In the genomic region with DNA sequence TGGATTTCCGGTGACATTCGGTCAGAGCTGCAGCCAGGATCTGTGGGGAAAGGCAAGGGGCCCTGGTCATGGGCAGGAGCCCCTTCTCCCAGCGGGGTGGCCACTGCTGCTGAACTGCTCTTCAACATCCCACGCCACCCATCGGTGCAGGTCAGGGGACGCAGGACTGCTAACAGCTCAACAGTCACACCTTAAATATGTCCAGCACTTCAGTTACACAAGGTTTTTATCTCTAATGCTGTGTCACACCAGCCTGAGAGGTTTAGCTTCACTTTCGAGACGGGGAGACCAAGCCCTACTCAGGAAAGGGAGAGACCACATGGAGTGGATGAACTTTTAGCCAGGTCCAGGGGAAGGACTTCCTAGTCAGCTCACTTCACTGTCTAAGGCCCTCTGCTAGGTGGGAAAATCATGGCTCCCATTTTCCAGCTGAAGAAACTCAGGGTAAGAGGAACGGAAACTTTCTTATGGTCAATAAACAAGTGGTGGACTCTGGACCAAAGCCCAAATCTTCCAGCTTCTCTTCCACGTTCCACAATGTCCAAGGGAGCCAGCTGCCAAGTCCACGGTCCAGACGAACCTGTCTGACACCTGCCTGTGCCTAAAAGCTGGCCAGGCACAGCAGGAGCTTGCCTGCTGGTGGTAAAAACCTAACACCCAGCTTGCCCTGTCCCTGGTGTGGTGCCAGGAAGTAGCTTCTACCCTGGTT, we compare ENCODE assay signal across 30 cellular contexts. TPM values are rescaled to one million over a fixed set of nuclear protein-coding genes. Genes with fewer than 3 reads are reported as not detected.
DNase-seq lines count a peak whose midpoint lies in the region; ATAC-seq, FAIRE-seq and TF ChIP-seq lines count a peak whose summit lies in the region.
"Had no signal": no experiment of that assay in that cellular context is flagged by ENCODE, and none has a peak within 500 bp of the region (broad histone marks: within the 10 kb centered on the region; RNA-seq: fewer than 3 reads in every experiment).

No MANE protein-coding gene starts in this region.

- no peak for TF ChIP-seq CTCF in heart left ventricle (IDR thresholded peaks at IDR 0.05)

- H3K4me3 ChIP-seq in heart left ventricle = no peak overlapping the region
- H3K4me3 ChIP-seq: PC-9, psoas muscle, vagina had no signal

- peaks cover 4 to 94% (median 69%) of the 10 kb centered on the region in 9 donors for H3K36me3 ChIP-seq in heart left ventricle

- H3K27ac Mint-ChIP-seq in activated naive CD4-positive, alpha-beta T cell treated with anti-CD3 and anti-CD28 coated beads, Interleukin-2, amount 50 U/mL, for 72 hours = peak overlapping the region; percentile 25 to 74
- no peak overlapping the region for H3K27ac Mint-ChIP-seq in activated naive CD4-positive, alpha-beta T cell treated with anti-CD3 and anti-CD28 coated beads, Interleukin-2, amount 10 ng/mL, durations not matched to agents 7 days and 5 days
- peak overlapping the region; percentile 61 for H3K27ac Mint-ChIP-seq in stimulated activated effector memory CD8-positive, alpha-beta T cell treated with anti-CD3 and anti-CD28 coated beads, Interleukin-12 subunit alpha, Interleukin-12 subunit beta, amount 100 ng/mL, for 72 hours
- H3K27ac Mint-ChIP-seq: activated T-cell treated with anti-CD3 and anti-CD28 coated beads, Interleukin-2, amount 50 U/mL, for 72 hours; WTC11 had no signal

- no peak for DNase-seq in activated naive CD4-positive, alpha-beta T cell treated with anti-CD3 and anti-CD28 coated beads, Interleukin-2, amount 50 U/mL, for 72 hours (ENCODE audit: low spot score in 2 of 2)
- DNase-seq in activated naive CD4-positive, alpha-beta T cell treated with anti-CD3 and anti-CD28 coated beads, Interleukin-2, amount 10 ng/mL, durations not matched to agents 7 days and 5 days = no peak
- DNase-seq in NCI-H2196 treated with DMSO at 0.1 percent for 48 hours (lab: John Stamatoyannopoulos, UW; ENCODE audit: unreplicated experiment) (peak; percentile 11), heart left ventricle (peak in 3 of 5 donors; percentile 27 to 73 (median 68)), NCI-H1092 (lab: John Stamatoyannopoulos, UW) (no peak), GM12892 (ENCODE audit: insufficient read length) (no peak)
- no peak for DNase-seq in stimulated activated effector memory CD8-positive, alpha-beta T cell treated with anti-CD3 and anti-CD28 coated beads, Interleukin-12 subunit alpha, Interleukin-12 subunit beta, amount 100 ng/mL, for 72 hours (ENCODE audit: low spot score in 2 of 2)
- DNase-seq: activated CD4-positive, alpha-beta T cell treated with anti-CD3 and anti-CD28 coated beads, Interleukin-2, amount 50 U/mL, for 1 hour; activated naive CD4-positive, alpha-beta T cell treated with Interleukin-2 at 50 U/mL for 16 hours; activated T-cell treated with anti-CD3 and anti-CD28 coated beads, Interleukin-2, amount 50 U/mL, for 72 hours; AML-193; amniotic stem cell; cortex of kidney; foreskin keratinocyte; H9; left colon; mesendoderm; NCI-H1694 treated with DMSO at 0.1 percent for 48 hours; NCI-H524; PC-9; psoas muscle; SIG-M5; stimulated activated naive CD8-positive, alpha-beta T cell treated with anti-CD3 and anti-CD28 coated beads, Interleukin-15, Interleukin-2, amounts not matched to agents 100 U/mL and 50 U/mL, for 24 hours; T-helper 9 cell had no signal

- H3K4me1 ChIP-seq in heart left ventricle = peaks cover 0 to 21% (median 7%) of the 10 kb centered on the region in 12 donors
- H3K4me1 ChIP-seq: foreskin keratinocyte, psoas muscle had no signal

- H3K4me1 Mint-ChIP-seq in activated naive CD4-positive, alpha-beta T cell treated with anti-CD3 and anti-CD28 coated beads, Interleukin-2, amount 10 ng/mL, durations not matched to agents 7 days and 5 days = no peaks in the 10 kb centered on the region
- peaks cover 6% of the 10 kb centered on the region for H3K4me1 Mint-ChIP-seq in stimulated activated effector memory CD8-positive, alpha-beta T cell treated with anti-CD3 and anti-CD28 coated beads, Interleukin-12 subunit alpha, Interleukin-12 subunit beta, amount 100 ng/mL, for 72 hours

- H3K36me3 Mint-ChIP-seq in activated naive CD4-positive, alpha-beta T cell treated with anti-CD3 and anti-CD28 coated beads, Interleukin-2, amount 50 U/mL, for 72 hours = peaks cover 7 to 22% of the 10 kb centered on the region in 2 donors
- peaks cover 40% of the 10 kb centered on the region for H3K36me3 Mint-ChIP-seq in activated naive CD4-positive, alpha-beta T cell treated with anti-CD3 and anti-CD28 coated beads, Interleukin-2, amount 10 ng/mL, durations not matched to agents 7 days and 5 days
- H3K36me3 Mint-ChIP-seq in stimulated activated effector memory CD8-positive, alpha-beta T cell treated with anti-CD3 and anti-CD28 coated beads, Interleukin-12 subunit alpha, Interleukin-12 subunit beta, amount 100 ng/mL, for 72 hours = peaks cover 95% of the 10 kb centered on the region

- no peaks in the 10 kb centered on the region for H3K9me3 Mint-ChIP-seq in activated naive CD4-positive, alpha-beta T cell treated with anti-CD3 and anti-CD28 coated beads, Interleukin-2, amount 50 U/mL, for 72 hours
- H3K9me3 Mint-ChIP-seq in activated naive CD4-positive, alpha-beta T cell treated with anti-CD3 and anti-CD28 coated beads, Interleukin-2, amount 10 ng/mL, durations not matched to agents 7 days and 5 days = no peaks in the 10 kb centered on the region
- no peaks in the 10 kb centered on the region for H3K9me3 Mint-ChIP-seq in stimulated activated effector memory CD8-positive, alpha-beta T cell treated with anti-CD3 and anti-CD28 coated beads, Interleukin-12 subunit alpha, Interleukin-12 subunit beta, amount 100 ng/mL, for 72 hours
- H3K9me3 Mint-ChIP-seq: activated T-cell treated with anti-CD3 and anti-CD28 coated beads, Interleukin-2, amount 50 U/mL, for 72 hours; H9; WTC11 had no signal

- H3K27ac ChIP-seq in heart left ventricle = peak overlapping the region; percentile 44 to 88 (median 76)
- H3K27ac ChIP-seq: foreskin keratinocyte, neutrophil, PC-9, psoas muscle, vagina had no signal

- no peaks in the 10 kb centered on the region for H3K9me3 ChIP-seq in heart left ventricle
- H3K9me3 ChIP-seq: neutrophil, psoas muscle, vagina had no signal

- TF ChIP-seq POLR2A in heart left ventricle (IDR thresholded peaks at IDR 0.05) (no peak), GM12892 (IDR thresholded peaks at IDR 0.05; ENCODE audit: low read depth, low read length) (no peak)

- no peak for FAIRE-seq in GM12892 (lab: Jason Lieb, UNC)
- FAIRE-seq: A204.1 had no signal

- H3K27me3 Mint-ChIP-seq in activated naive CD4-positive, alpha-beta T cell treated with anti-CD3 and anti-CD28 coated beads, Interleukin-2, amount 10 ng/mL, durations not matched to agents 7 days and 5 days = no peaks in the 10 kb centered on the region

- H3K4me3 Mint-ChIP-seq in activated naive CD4-positive, alpha-beta T cell treated with anti-CD3 and anti-CD28 coated beads, Interleukin-2, amount 10 ng/mL, durations not matched to agents 7 days and 5 days = no peak overlapping the region
- no peak overlapping the region for H3K4me3 Mint-ChIP-seq in stimulated activated effector memory CD8-positive, alpha-beta T cell treated with anti-CD3 and anti-CD28 coated beads, Interleukin-12 subunit alpha, Interleukin-12 subunit beta, amount 100 ng/mL, for 72 hours
- H3K4me3 Mint-ChIP-seq: activated T-cell treated with anti-CD3 and anti-CD28 coated beads, Interleukin-2, amount 50 U/mL, for 72 hours; H9; WTC11 had no signal

- CTCF ChIA-PET in activated naive CD4-positive, alpha-beta T cell treated with anti-CD3 and anti-CD28 coated beads, Interleukin-2, amount 10 ng/mL, durations not matched to agents 7 days and 5 days (lab: Charles Lee) = interaction anchor here (0.9 kb wide), 1 partner anchor 339 kb away, joined by 4 read pairs; no protein-coding TSS in a partner anchor

- intact Hi-C loops in heart left ventricle (cut with DNase I) = loop anchor here in 3 of 10 donors (2.0 to 10.0 kb wide), 3 partner anchors 19 to 87 kb away; no protein-coding TSS in a partner anchor

- WGBS in heart left ventricle, 4 donors = 47 to 59% (median 56%) methylated on average over 8 to 12 of the region's 12 CpGs

- ATAC-seq in activated naive CD4-positive, alpha-beta T cell treated with anti-CD3 and anti-CD28 coated beads, Interleukin-2, amount 50 U/mL, for 72 hours = no peak
- ATAC-seq in heart left ventricle (peak; percentile 22 to 63 (median 58)), HG03469 (IDR thresholded peaks at IDR 0.05; ENCODE audit: unreplicated experiment) (no peak)
- no peak for ATAC-seq in stimulated activated effector memory CD8-positive, alpha-beta T cell treated with anti-CD3 and anti-CD28 coated beads, Interleukin-12 subunit alpha, Interleukin-12 subunit beta, amount 100 ng/mL, for 72 hours
- ATAC-seq: activated T-cell treated with anti-CD3 and anti-CD28 coated beads, Interleukin-2, amount 50 U/mL, for 72 hours; esophagus mucosa; foreskin keratinocyte; left colon; stimulated activated naive CD8-positive, alpha-beta T cell treated with anti-CD3 and anti-CD28 coated beads, Interleukin-15, Interleukin-2, amounts not matched to agents 100 U/mL and 50 U/mL, for 24 hours; WTC11 had no signal

- H3K27me3 ChIP-seq in heart left ventricle = no peaks in the 10 kb centered on the region
- H3K27me3 ChIP-seq: foreskin keratinocyte, neutrophil, vagina had no signal

RNA-seq across cellular contexts. Expression of gene CHADL, which starts 21.0 kb away (rescaled TPM):
- under 1 TPM; 0.20 to 0.29 TPM for total RNA-seq in activated naive CD4-positive, alpha-beta T cell treated with anti-CD3 and anti-CD28 coated beads, Interleukin-2, amount 50 U/mL, for 72 hours
- total RNA-seq in heart left ventricle = 10 to 100 TPM in 5 of 9 donors, 1 to 10 TPM in 4; 5.6 to 20.6 (median 10.7) TPM
- polyA plus RNA-seq in heart left ventricle = 10 to 100 TPM in 1 of 2 donors, 1 to 10 TPM in 1; 3.9 to 31.2 TPM
- 0.15 TPM for polyA plus RNA-seq in GM12892 (2012; ENCODE audit: missing spikeins)

RNA-seq across cellular contexts. Expression of gene RANGAP1, which starts 24.3 kb away (rescaled TPM):
- total RNA-seq in activated naive CD4-positive, alpha-beta T cell treated with anti-CD3 and anti-CD28 coated beads, Interleukin-2, amount 50 U/mL, for 72 hours = 100 to 1,000 TPM; 137 to 142 TPM
- 10 to 100 TPM; 27.7 to 75.6 (median 35.0) TPM for total RNA-seq in heart left ventricle
- 100 to 1,000 TPM in 1 of 2 donors, 10 to 100 TPM in 1; 23.7 to 125 TPM for polyA plus RNA-seq in heart left ventricle
- polyA plus RNA-seq in GM12892 (2012; ENCODE audit: missing spikeins) = 23.4 TPM

RNA-seq across cellular contexts. Expression of gene ZC3H7B, which starts 39.6 kb away (rescaled TPM):
- total RNA-seq in activated naive CD4-positive, alpha-beta T cell treated with anti-CD3 and anti-CD28 coated beads, Interleukin-2, amount 50 U/mL, for 72 hours = 10 to 100 TPM; 19.4 to 48.7 TPM
- total RNA-seq in heart left ventricle = 10 to 100 TPM; 32.2 to 50.4 (median 37.1) TPM
- polyA plus RNA-seq in heart left ventricle = 10 to 100 TPM; 29.7 to 48.7 TPM
- polyA plus RNA-seq in GM12892 (2012; ENCODE audit: missing spikeins) = 19.3 TPM

RNA-seq across cellular contexts. Expression of gene L3MBTL2, which starts 56.6 kb away (rescaled TPM):
- 10 to 100 TPM; 30.5 to 34.4 TPM for total RNA-seq in activated naive CD4-positive, alpha-beta T cell treated with anti-CD3 and anti-CD28 coated beads, Interleukin-2, amount 50 U/mL, for 72 hours
- 10 to 100 TPM; 10.1 to 21.2 (median 14.6) TPM for total RNA-seq in heart left ventricle
- polyA plus RNA-seq in heart left ventricle = 10 to 100 TPM in 1 of 2 donors, 1 to 10 TPM in 1; 7.3 to 25.7 TPM
- polyA plus RNA-seq in GM12892 (2012; ENCODE audit: missing spikeins) = 17.2 TPM

Comparison
In these comparisons a context has a peak if more than half of its experiments do, and no peak if none do; other contexts are left out.
1. ATAC-seq: peak in heart left ventricle (4 of 4); none in activated naive CD4-positive, alpha-beta T cell treated with anti-CD3 and anti-CD28 coated beads, Interleukin-2, amount 50 U/mL, for 72 hours (0 of 2), stimulated activated effector memory CD8-positive, alpha-beta T cell treated with anti-CD3 and anti-CD28 coated beads, Interleukin-12 subunit alpha, Interleukin-12 subunit beta, amount 100 ng/mL, for 72 hours (single experiment) and HG03469 (single experiment).
2. DNase-seq: peak in NCI-H2196 treated with DMSO at 0.1 percent for 48 hours (single experiment) and heart left ventricle (3 of 5); none in activated naive CD4-positive, alpha-beta T cell treated with anti-CD3 and anti-CD28 coated beads, Interleukin-2, amount 50 U/mL, for 72 hours (0 of 2), activated naive CD4-positive, alpha-beta T cell treated with anti-CD3 and anti-CD28 coated beads, Interleukin-2, amount 10 ng/mL, durations not matched to agents 7 days and 5 days (single experiment), stimulated activated effector memory CD8-positive, alpha-beta T cell treated with anti-CD3 and anti-CD28 coated beads, Interleukin-12 subunit alpha, Interleukin-12 subunit beta, amount 100 ng/mL, for 72 hours (0 of 2), NCI-H1092 (single experiment) and GM12892 (single experiment).
3. RNA of gene CHADL, which starts 21.0 kb away (total RNA-seq): 5.6 to 20.6 TPM in heart left ventricle; 0.20 to 0.29 TPM in activated naive CD4-positive, alpha-beta T cell treated with anti-CD3 and anti-CD28 coated beads, Interleukin-2, amount 50 U/mL, for 72 hours; every median in the first group is over 4 times any median in the second.